In genomic region chr20:56411287-56411686, GRCh38 we compare ENCODE assay signal across 8 cellular contexts. TPM values are rescaled to one million over a fixed set of nuclear protein-coding genes. Genes with fewer than 3 reads are reported as not detected.
DNase-seq lines count a peak whose midpoint lies in the region; ATAC-seq, FAIRE-seq and TF ChIP-seq lines count a peak whose summit lies in the region.
"Not testable (repeated sequence)": the region's sequence is repeated elsewhere in the genome, so short reads cannot be mapped to it uniquely, and the experiment has no call there.
"Had no signal": no experiment of that assay in that cellular context is flagged by ENCODE, and none has a peak within 500 bp of the region (broad histone marks: within the 10 kb centered on the region; RNA-seq: fewer than 3 reads in every experiment).

No MANE protein-coding gene starts in this region.

- H3K9me1 ChIP-seq in endothelial cell of umbilical vein (replicated peaks; ENCODE audit: control insufficient read depth, extremely low read depth, insufficient read depth, low read length), result not testable (repeated sequence)

- H3K4me2 ChIP-seq in BLaER1, result peak overlapping the region; percentile 55
- H3K4me2 ChIP-seq in endothelial cell of umbilical vein (ENCODE audit: insufficient read depth, low read length), result peak overlapping the region; percentile 33

- H3K27me3 Mint-ChIP-seq in T-cell; activated naive CD4-positive, alpha-beta T cell treated with anti-CD3 and anti-CD28 coated beads, Interleukin-2, amount 50 U/mL, for 24 hours: not testable (repeated sequence)

- not testable (repeated sequence) for H2AFZ ChIP-seq in endothelial cell of umbilical vein (ENCODE audit: low read depth, low read length)

- not testable (repeated sequence) for DNase-seq in T-cell; endothelial cell of umbilical vein (ENCODE audit: low read depth, low spot score); lung (ENCODE audit: low spot score); stimulated activated effector memory CD8-positive, alpha-beta T cell treated with anti-CD3 and anti-CD28 coated beads, Interleukin-12 subunit alpha, Interleukin-12 subunit beta, amount 100 ng/mL, for 72 hours (ENCODE audit: low spot score in 2 of 2)

- H3K9me3 ChIP-seq in BLaER1; endothelial cell of umbilical vein (replicated peaks; ENCODE audit: control insufficient read depth, insufficient read depth, low read length); lung (ENCODE audit: control insufficient read depth in 2 of 2, insufficient read depth in 1 of 2, low read length in 1 of 2): not testable (repeated sequence)

- not testable (repeated sequence) for TF ChIP-seq POLR2A in endothelial cell of umbilical vein (IDR thresholded peaks at IDR 0.05; ENCODE audit: low read depth, low read length)

- H4K20me1 ChIP-seq in BLaER1, result peaks cover 28% of the 10 kb centered on the region; the same call in 1 of the 2 replicates
- not testable (repeated sequence) for H4K20me1 ChIP-seq in endothelial cell of umbilical vein (replicated peaks; ENCODE audit: control insufficient read depth, extremely low read depth, insufficient read depth, low read length)

- intact Hi-C loops in endothelial cell of umbilical vein (cut with micrococcal nuclease), result not testable (repeated sequence)

- FAIRE-seq in endothelial cell of umbilical vein (lab: Jason Lieb, UNC), result not testable (repeated sequence)

- not testable (repeated sequence) for H3K4me3 ChIP-seq in BLaER1; endothelial cell of umbilical vein (replicated peaks in 1 of 3; ENCODE audit: insufficient read depth in 1 of 3, low read depth in 1 of 3, low read length in 3 of 3); lung

- H3K36me3 ChIP-seq in BLaER1, result peaks cover 42% of the 10 kb centered on the region
- H3K36me3 ChIP-seq in endothelial cell of umbilical vein (ENCODE audit: control insufficient read depth in 2 of 2, extremely low read depth in 1 of 2, insufficient read depth in 2 of 2, low read length in 2 of 2); lung (ENCODE audit: control insufficient read depth in 2 of 2, insufficient read depth in 2 of 2, low read length in 2 of 2): not testable (repeated sequence)

- peak overlapping the region; percentile 80 to 90 (median 88) for H3K4me3 Mint-ChIP-seq in T-cell
- H3K4me3 Mint-ChIP-seq in activated naive CD4-positive, alpha-beta T cell treated with anti-CD3 and anti-CD28 coated beads, Interleukin-2, amount 50 U/mL, for 24 hours, result peak overlapping the region; percentile 86
- H3K4me3 Mint-ChIP-seq in stimulated activated effector memory CD8-positive, alpha-beta T cell treated with anti-CD3 and anti-CD28 coated beads, Interleukin-12 subunit alpha, Interleukin-12 subunit beta, amount 100 ng/mL, for 72 hours, result peak overlapping the region; percentile 85

- POLR2A ChIA-PET in T-cell (lab: Charles Lee), result interaction anchor here (0.5 to 2.3 kb wide), 11 partner anchors 9 to 120 kb away, joined by 3 to 16 read pairs (median 3); partner anchors contain the start of gene RTF2 (in 1 of the 2)
- POLR2A ChIA-PET in endothelial cell of umbilical vein (lab: Charles Lee), result not testable (repeated sequence)

- H3K27ac Mint-ChIP-seq in T-cell, result peak overlapping the region; percentile 92 to 93
- peak overlapping the region; percentile 97 for H3K27ac Mint-ChIP-seq in activated naive CD4-positive, alpha-beta T cell treated with anti-CD3 and anti-CD28 coated beads, Interleukin-2, amount 50 U/mL, for 24 hours
- peak overlapping the region; percentile 94 for H3K27ac Mint-ChIP-seq in stimulated activated effector memory CD8-positive, alpha-beta T cell treated with anti-CD3 and anti-CD28 coated beads, Interleukin-12 subunit alpha, Interleukin-12 subunit beta, amount 100 ng/mL, for 72 hours

- H3K4me1 Mint-ChIP-seq in T-cell, result peaks cover 49 to 57% (median 52%) of the 10 kb centered on the region in 3 donors
- H3K4me1 Mint-ChIP-seq in activated naive CD4-positive, alpha-beta T cell treated with anti-CD3 and anti-CD28 coated beads, Interleukin-2, amount 50 U/mL, for 24 hours, result peaks cover 57% of the 10 kb centered on the region
- H3K4me1 Mint-ChIP-seq in stimulated activated effector memory CD8-positive, alpha-beta T cell treated with anti-CD3 and anti-CD28 coated beads, Interleukin-12 subunit alpha, Interleukin-12 subunit beta, amount 100 ng/mL, for 72 hours, result peaks cover 53% of the 10 kb centered on the region

- TF ChIP-seq CTCF in endothelial cell of umbilical vein (IDR thresholded peaks at IDR 0.05; ENCODE audit: extremely low read depth in 1 of 2, insufficient read depth in 1 of 2, low read depth in 1 of 2, low read length in 2 of 2); lung (IDR thresholded peaks at IDR 0.05; ENCODE audit: control extremely low read depth, extremely low read depth): not testable (repeated sequence)

- CTCF ChIA-PET in T-cell (lab: Charles Lee) (interaction anchor here in 1 of 2 donors (0.6 to 2.6 kb wide), 7 partner anchors 10 to 58 kb away, joined by 3 to 11 read pairs (median 7); partner anchors contain the start of genes AURKA, CSTF1 and RTF2), endothelial cell of umbilical vein (lab: Charles Lee) (interaction anchor here (1.1 to 2.3 kb wide), 11 partner anchors 10 to 73 kb away, joined by 3 to 11 read pairs (median 4); partner anchors contain the start of genes AURKA, CSTF1 and FAM210B)

- not testable (repeated sequence) for ATAC-seq in T-cell (replicated peaks in 1 of 4); lung (ENCODE audit: insufficient read depth, low FRiP score); stimulated activated effector memory CD8-positive, alpha-beta T cell treated with anti-CD3 and anti-CD28 coated beads, Interleukin-12 subunit alpha, Interleukin-12 subunit beta, amount 100 ng/mL, for 72 hours

- WGBS in lung, 2 donors, result 83 to 89% methylated on average over 7 of the region's 7 CpGs

- H3K27me3 ChIP-seq in BLaER1; endothelial cell of umbilical vein (ENCODE audit: control insufficient read depth in 2 of 2, insufficient read depth in 2 of 2, low read length in 2 of 2); lung (ENCODE audit: control insufficient read depth, insufficient read depth): not testable (repeated sequence)

- H3K4me1 ChIP-seq in BLaER1, result peaks cover 25% of the 10 kb centered on the region
- not testable (repeated sequence) for H3K4me1 ChIP-seq in endothelial cell of umbilical vein (ENCODE audit: control insufficient read depth, extremely low read depth, insufficient read depth, low read length); lung (ENCODE audit: control insufficient read depth in 2 of 2, insufficient read depth in 2 of 2, low read length in 2 of 2)

- dilution Hi-C loops in endothelial cell of umbilical vein (cut with MboI; ENCODE audit: extremely low pct_ligation_motif_present, low sequenced_read_pairs), result not testable (repeated sequence)

- not testable (repeated sequence) for H3K9me3 Mint-ChIP-seq in T-cell; activated naive CD4-positive, alpha-beta T cell treated with anti-CD3 and anti-CD28 coated beads, Interleukin-2, amount 50 U/mL, for 24 hours; stimulated activated effector memory CD8-positive, alpha-beta T cell treated with anti-CD3 and anti-CD28 coated beads, Interleukin-12 subunit alpha, Interleukin-12 subunit beta, amount 100 ng/mL, for 72 hours

- H3K27ac ChIP-seq in BLaER1; endothelial cell of umbilical vein (ENCODE audit: insufficient read depth, low read depth, low read length): not testable (repeated sequence)
- H3K27ac ChIP-seq in lung (ENCODE audit: low read depth in 1 of 2, low read length in 1 of 2), result peak overlapping the region; percentile 51 to 93

- H3K36me3 Mint-ChIP-seq in T-cell, result peaks cover 19% of the 10 kb centered on the region
- not testable (repeated sequence) for H3K36me3 Mint-ChIP-seq in activated naive CD4-positive, alpha-beta T cell treated with anti-CD3 and anti-CD28 coated beads, Interleukin-2, amount 50 U/mL, for 24 hours
- H3K36me3 Mint-ChIP-seq in stimulated activated effector memory CD8-positive, alpha-beta T cell treated with anti-CD3 and anti-CD28 coated beads, Interleukin-12 subunit alpha, Interleukin-12 subunit beta, amount 100 ng/mL, for 72 hours, result peaks cover 69% of the 10 kb centered on the region

- not testable (repeated sequence) for H3K79me2 ChIP-seq in endothelial cell of umbilical vein (ENCODE audit: control insufficient read depth, insufficient read depth, low read length)

- H3K9ac ChIP-seq in BLaER1; endothelial cell of umbilical vein (replicated peaks; ENCODE audit: extremely low read depth, insufficient read depth, low read length): not testable (repeated sequence)

- not testable (repeated sequence) for BruUV-seq in endothelial cell of umbilical vein (replicated peaks; lab: Mats Ljungman, UMichigan)

RNA-seq across cellular contexts. Expression of gene CASS4, which starts 0.8 kb away (rescaled TPM):
- total RNA-seq in T-cell (10 to 100 TPM in 3 of 5 donors, 1 to 10 TPM in 2; 8.0 to 13.8 (median 11.2) TPM), endothelial cell of umbilical vein (not detected in 2 replicates), lung (10 to 100 TPM; 19.7 to 30.7 TPM)
- polyA plus RNA-seq in endothelial cell of umbilical vein (not detected in 2 replicates), lung (1 to 10 TPM; 4.5 to 9.9 TPM)
- polyA plus RNA-seq in endothelial cell of umbilical vein (2011; cell fraction: cytosol; rRNA removed), result not detected in 2 replicates
- 0.06 TPM in 1 of 2 replicates, not detected in the other for polyA plus RNA-seq in endothelial cell of umbilical vein (2011; cell fraction: nucleus; rRNA removed)
- not detected in 2 replicates for polyA plus RNA-seq in endothelial cell of umbilical vein (2012)
- polyA minus RNA-seq in endothelial cell of umbilical vein, result 0.10 and 1.0 TPM in 2 replicates
- not detected for polyA minus RNA-seq in endothelial cell of umbilical vein (2011; cell fraction: cytosol; rRNA and poly(A)+ RNA removed)
- not detected in 2 replicates for polyA minus RNA-seq in endothelial cell of umbilical vein (2011; cell fraction: nucleus; rRNA and poly(A)+ RNA removed)
- total RNA-seq: HT1080 had no signal
- polyA plus RNA-seq: cardiac muscle cell had no signal

RNA-seq across cellular contexts. Expression of gene CSTF1, which starts 18.8 kb away (rescaled TPM):
- total RNA-seq in T-cell (10 to 100 TPM; 17.3 to 47.7 (median 41.9) TPM), endothelial cell of umbilical vein (32.9 and 39.6 TPM in 2 replicates), lung (10 to 100 TPM; 23.5 to 36.1 TPM)
- polyA plus RNA-seq in endothelial cell of umbilical vein (49.3 and 51.7 TPM in 2 replicates), lung (10 to 100 TPM in 1 of 2 donors, 1 to 10 TPM in 1; 6.4 to 14.7 TPM)
- polyA plus RNA-seq in endothelial cell of umbilical vein (2011; cell fraction: cytosol; rRNA removed), result 38.8 and 41.4 TPM in 2 replicates
- 33.5 and 34.2 TPM in 2 replicates for polyA plus RNA-seq in endothelial cell of umbilical vein (2011; cell fraction: nucleus; rRNA removed)
- polyA plus RNA-seq in endothelial cell of umbilical vein (2012), result 33.9 and 43.3 TPM in 2 replicates
- 81.1 and 103 TPM in 2 replicates for polyA minus RNA-seq in endothelial cell of umbilical vein
- 56.4 TPM for polyA minus RNA-seq in endothelial cell of umbilical vein (2011; cell fraction: cytosol; rRNA and poly(A)+ RNA removed)
- 19.8 and 31.0 TPM in 2 replicates for polyA minus RNA-seq in endothelial cell of umbilical vein (2011; cell fraction: nucleus; rRNA and poly(A)+ RNA removed)

RNA-seq across cellular contexts. Expression of gene AURKA, which starts 19.3 kb away (rescaled TPM):
- total RNA-seq in T-cell (1 to 10 TPM; 1.3 to 2.3 (median 2.0) TPM), endothelial cell of umbilical vein (56.9 and 57.6 TPM in 2 replicates), lung (1 to 10 TPM; 3.6 to 6.2 TPM)
- polyA plus RNA-seq in endothelial cell of umbilical vein (27.3 and 33.1 TPM in 2 replicates), lung (1 to 10 TPM; 1.5 to 2.7 TPM)
- polyA plus RNA-seq in endothelial cell of umbilical vein (2011; cell fraction: cytosol; rRNA removed), result 41.0 and 42.5 TPM in 2 replicates
- 19.0 and 28.6 TPM in 2 replicates for polyA plus RNA-seq in endothelial cell of umbilical vein (2011; cell fraction: nucleus; rRNA removed)
- 29.7 and 55.3 TPM in 2 replicates for polyA plus RNA-seq in endothelial cell of umbilical vein (2012)
- polyA minus RNA-seq in endothelial cell of umbilical vein, result 21.5 and 27.3 TPM in 2 replicates
- 90.4 TPM for polyA minus RNA-seq in endothelial cell of umbilical vein (2011; cell fraction: cytosol; rRNA and poly(A)+ RNA removed)
- 9.5 and 12.6 TPM in 2 replicates for polyA minus RNA-seq in endothelial cell of umbilical vein (2011; cell fraction: nucleus; rRNA and poly(A)+ RNA removed)

RNA-seq across cellular contexts. Expression of gene FAM210B, which starts 52.5 kb away (rescaled TPM):
- total RNA-seq in T-cell (10 to 100 TPM; 17.2 to 23.9 (median 20.4) TPM), endothelial cell of umbilical vein (37.6 and 44.5 TPM in 2 replicates), lung (10 to 100 TPM; 27.3 to 41.7 TPM)
- polyA plus RNA-seq in endothelial cell of umbilical vein (20.6 and 24.6 TPM in 2 replicates), lung (10 to 100 TPM; 18.7 to 22.8 TPM)
- 27.2 and 28.0 TPM in 2 replicates for polyA plus RNA-seq in endothelial cell of umbilical vein (2011; cell fraction: cytosol; rRNA removed)
- polyA plus RNA-seq in endothelial cell of umbilical vein (2011; cell fraction: nucleus; rRNA removed), result 8.3 and 8.8 TPM in 2 replicates
- polyA plus RNA-seq in endothelial cell of umbilical vein (2012), result 53.8 and 54.3 TPM in 2 replicates
- polyA minus RNA-seq in endothelial cell of umbilical vein, result 24.2 and 29.9 TPM in 2 replicates
- polyA minus RNA-seq in endothelial cell of umbilical vein (2011; cell fraction: cytosol; rRNA and poly(A)+ RNA removed), result 10.0 TPM
- 9.2 and 10.1 TPM in 2 replicates for polyA minus RNA-seq in endothelial cell of umbilical vein (2011; cell fraction: nucleus; rRNA and poly(A)+ RNA removed)

RNA-seq across cellular contexts. Expression of gene RTF2, which starts 57.1 kb away (rescaled TPM):
- 10 to 100 TPM; 55.8 to 69.7 (median 64.8) TPM for total RNA-seq in T-cell
- 82.2 and 84.7 TPM in 2 replicates for total RNA-seq in endothelial cell of umbilical vein
- 61.3 and 68.8 TPM in 2 replicates for polyA plus RNA-seq in endothelial cell of umbilical vein
- polyA plus RNA-seq in endothelial cell of umbilical vein (2011; cell fraction: cytosol; rRNA removed), result 71.9 and 84.2 TPM in 2 replicates
- polyA plus RNA-seq in endothelial cell of umbilical vein (2011; cell fraction: nucleus; rRNA removed), result 53.4 and 62.0 TPM in 2 replicates
- 88.3 and 89.1 TPM in 2 replicates for polyA plus RNA-seq in endothelial cell of umbilical vein (2012)
- 52.8 and 56.8 TPM in 2 replicates for polyA minus RNA-seq in endothelial cell of umbilical vein
- polyA minus RNA-seq in endothelial cell of umbilical vein (2011; cell fraction: cytosol; rRNA and poly(A)+ RNA removed), result 32.4 TPM
- polyA minus RNA-seq in endothelial cell of umbilical vein (2011; cell fraction: nucleus; rRNA and poly(A)+ RNA removed), result 16.4 and 17.0 TPM in 2 replicates
- 10 to 100 TPM; 71.5 to 98.8 TPM for total RNA-seq in lung
- polyA plus RNA-seq in lung, result 100 to 1,000 TPM in 1 of 2 donors, 10 to 100 TPM in 1; 63.8 to 103 TPM
